Comparison of ENCODE assay signal across 9 cellular contexts in the genomic region with DNA sequence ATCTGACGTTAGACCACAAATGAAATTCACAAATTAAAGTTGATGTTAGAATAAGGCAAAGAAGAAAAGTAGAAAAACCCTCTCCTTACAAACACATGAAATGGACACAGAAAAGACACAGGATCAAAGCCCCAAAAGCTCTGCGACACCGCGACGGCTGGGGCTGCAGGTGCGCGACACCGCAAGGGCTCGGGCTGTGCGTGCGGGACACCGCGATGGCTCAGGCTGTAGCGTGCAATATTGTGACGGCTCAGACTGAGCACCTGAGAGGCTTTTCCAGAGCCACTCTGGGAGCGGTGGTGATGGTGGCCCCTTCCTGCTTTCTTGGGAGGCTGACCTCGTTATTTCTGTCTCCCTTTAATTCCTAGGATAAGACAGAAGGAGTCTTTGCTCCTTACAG.
"Had no signal": no experiment of that assay in that cellular context is flagged by ENCODE, and none has a peak within 500 bp of the region (broad histone marks: within the 10 kb centered on the region; RNA-seq: fewer than 3 reads in every experiment).

No MANE protein-coding gene starts in this region.

- H2AFZ ChIP-seq: GM23248 had no signal

- H3K36me3 ChIP-seq: HAP-1 had no signal

- H3K9ac ChIP-seq: GM23248 had no signal

- H3K4me3 Mint-ChIP-seq: HFFc6 had no signal

- H3K4me3 ChIP-seq: GM23248, HAP-1, K562 had no signal

- H3K4me1 ChIP-seq: HAP-1 had no signal

- ATAC-seq: HCT116, K562 had no signal

- DNase-seq: GM23248, GOT3, H7, HFFc6, KG1 had no signal

- H3K9me3 ChIP-seq: HAP-1 had no signal

- H3K27ac Mint-ChIP-seq: HFFc6 had no signal

- H3K27ac ChIP-seq: GM23248, HL-60 had no signal

- H3K9me3 Mint-ChIP-seq: HFFc6 had no signal
